In genomic region chr4:165359501-165359900, GRCh38 we compare ENCODE assay signal across 13 cellular contexts. TPM values are rescaled to one million over a fixed set of nuclear protein-coding genes. Genes with fewer than 3 reads are reported as not detected.
A peak's percentile ranks its signal among the peaks of the same experiment; 100 is the strongest.
DNase-seq lines count a peak whose midpoint lies in the region; ATAC-seq and TF ChIP-seq lines count a peak whose summit lies in the region.
"Had no signal": no experiment of that assay in that cellular context is flagged by ENCODE, and none has a peak within 500 bp of the region (broad histone marks: within the 10 kb centered on the region; RNA-seq: fewer than 3 reads in every experiment).

No MANE protein-coding gene starts in this region.

- no peak for TF ChIP-seq POLR2A in gastroesophageal sphincter (IDR thresholded peaks at IDR 0.05)

- WGBS in gastroesophageal sphincter (ENCODE audit: low coverage in 1 of 2), 2 donors: 48 to 95% methylated on average over 2 of the region's 2 CpGs

- no peak overlapping the region for H3K4me3 ChIP-seq in gastroesophageal sphincter

- H3K9me3 ChIP-seq in gastroesophageal sphincter: no peaks in the 10 kb centered on the region

- peak; percentile 47 for ATAC-seq in HG03342 (IDR thresholded peaks at IDR 0.05; ENCODE audit: unreplicated experiment)
- ATAC-seq in gastroesophageal sphincter: peak; percentile 69
- no peak for ATAC-seq in HG02885 (IDR thresholded peaks at IDR 0.05; ENCODE audit: poor library complexity, unreplicated experiment)
- ATAC-seq: stimulated activated naive CD8-positive, alpha-beta T cell treated with anti-CD3 and anti-CD28 coated beads, Interleukin-15, amount 100 ng/mL, for 72 hours had no signal

- no peak overlapping the region for H3K27ac ChIP-seq in gastroesophageal sphincter
- H3K27ac ChIP-seq: VCaP had no signal

- H3K4me1 ChIP-seq in gastroesophageal sphincter: no peaks in the 10 kb centered on the region

- peak; percentile 64 for DNase-seq in AG20443 (ENCODE audit: low spot score)
- DNase-seq in SW480 (ENCODE audit: low spot score): peak; percentile 47
- DNase-seq in NCI-H1092 treated with DMSO at 0.1 percent for 48 hours (lab: John Stamatoyannopoulos, UW): no peak
- DNase-seq in mesenteric fat pad (ENCODE audit: low spot score): no peak
- DNase-seq in NCI-H2171 (lab: John Stamatoyannopoulos, UW): no peak
- DNase-seq: COR-L47; NCI-H2171 treated with DMSO at 0.1 percent for 48 hours; nucleus accumbens; stimulated activated naive CD8-positive, alpha-beta T cell treated with anti-CD3 and anti-CD28 coated beads, Interleukin-15, amount 100 ng/mL, for 72 hours had no signal

- TF ChIP-seq EP300 in gastroesophageal sphincter (IDR thresholded peaks at IDR 0.05): no peak

- H3K27me3 ChIP-seq in gastroesophageal sphincter: no peaks in the 10 kb centered on the region

- TF ChIP-seq CTCF in gastroesophageal sphincter (IDR thresholded peaks at IDR 0.05): no peak

- H3K36me3 ChIP-seq in gastroesophageal sphincter: no peaks in the 10 kb centered on the region

RNA-seq across cellular contexts. Expression of gene CPE, which starts 19.3 kb away (rescaled TPM):
- total RNA-seq in gastroesophageal sphincter (100 to 1,000 TPM; 126 to 272 (median 201) TPM), mesenteric fat pad (90.4 TPM)

RNA-seq across cellular contexts. Expression of gene MSMO1, which starts 32.0 kb away (rescaled TPM):
- total RNA-seq in gastroesophageal sphincter (10 to 100 TPM; 10.4 to 34.7 (median 13.9) TPM), mesenteric fat pad (13.9 TPM)

Comparison
In these comparisons a context has a peak if more than half of its experiments do, and no peak if none do; other contexts are left out.
1. DNase-seq: peak in AG20443 (single experiment) and SW480 (single experiment); none in NCI-H1092 treated with DMSO at 0.1 percent for 48 hours (single experiment), mesenteric fat pad (single experiment) and NCI-H2171 (single experiment).